In genomic region chr1:25019351-25020172, GRCh38 we compare ENCODE assay signal across 1 cellular context.
TF ChIP-seq lines count a peak whose summit lies in the region.

No MANE protein-coding gene starts in this region.

TF ChIP-seq in GM12878, 131 proteins besides CTCF, POLR2A, EP300 and RAD21 (continued from another document and continues in another):
- no peak for TF ChIP-seq CEBPZ (IDR thresholded peaks at IDR 0.05; ENCODE audit: low read depth, low read length)
- TF ChIP-seq HDGF (IDR thresholded peaks at IDR 0.05) = peak; percentile 99
- TF ChIP-seq PAX8 (IDR thresholded peaks at IDR 0.05) = peak; percentile 84; the same call in 1 of the 2 replicates
- TF ChIP-seq ZSCAN29 (IDR thresholded peaks at IDR 0.05) = 0 out of 2 replicates have a peak, but pooled peaks have one; percentile 25
- TF ChIP-seq SMAD1 (IDR thresholded peaks at IDR 0.05; ENCODE audit: low read depth, partially characterized antibody) = no peak
- TF ChIP-seq, protein P1, sequence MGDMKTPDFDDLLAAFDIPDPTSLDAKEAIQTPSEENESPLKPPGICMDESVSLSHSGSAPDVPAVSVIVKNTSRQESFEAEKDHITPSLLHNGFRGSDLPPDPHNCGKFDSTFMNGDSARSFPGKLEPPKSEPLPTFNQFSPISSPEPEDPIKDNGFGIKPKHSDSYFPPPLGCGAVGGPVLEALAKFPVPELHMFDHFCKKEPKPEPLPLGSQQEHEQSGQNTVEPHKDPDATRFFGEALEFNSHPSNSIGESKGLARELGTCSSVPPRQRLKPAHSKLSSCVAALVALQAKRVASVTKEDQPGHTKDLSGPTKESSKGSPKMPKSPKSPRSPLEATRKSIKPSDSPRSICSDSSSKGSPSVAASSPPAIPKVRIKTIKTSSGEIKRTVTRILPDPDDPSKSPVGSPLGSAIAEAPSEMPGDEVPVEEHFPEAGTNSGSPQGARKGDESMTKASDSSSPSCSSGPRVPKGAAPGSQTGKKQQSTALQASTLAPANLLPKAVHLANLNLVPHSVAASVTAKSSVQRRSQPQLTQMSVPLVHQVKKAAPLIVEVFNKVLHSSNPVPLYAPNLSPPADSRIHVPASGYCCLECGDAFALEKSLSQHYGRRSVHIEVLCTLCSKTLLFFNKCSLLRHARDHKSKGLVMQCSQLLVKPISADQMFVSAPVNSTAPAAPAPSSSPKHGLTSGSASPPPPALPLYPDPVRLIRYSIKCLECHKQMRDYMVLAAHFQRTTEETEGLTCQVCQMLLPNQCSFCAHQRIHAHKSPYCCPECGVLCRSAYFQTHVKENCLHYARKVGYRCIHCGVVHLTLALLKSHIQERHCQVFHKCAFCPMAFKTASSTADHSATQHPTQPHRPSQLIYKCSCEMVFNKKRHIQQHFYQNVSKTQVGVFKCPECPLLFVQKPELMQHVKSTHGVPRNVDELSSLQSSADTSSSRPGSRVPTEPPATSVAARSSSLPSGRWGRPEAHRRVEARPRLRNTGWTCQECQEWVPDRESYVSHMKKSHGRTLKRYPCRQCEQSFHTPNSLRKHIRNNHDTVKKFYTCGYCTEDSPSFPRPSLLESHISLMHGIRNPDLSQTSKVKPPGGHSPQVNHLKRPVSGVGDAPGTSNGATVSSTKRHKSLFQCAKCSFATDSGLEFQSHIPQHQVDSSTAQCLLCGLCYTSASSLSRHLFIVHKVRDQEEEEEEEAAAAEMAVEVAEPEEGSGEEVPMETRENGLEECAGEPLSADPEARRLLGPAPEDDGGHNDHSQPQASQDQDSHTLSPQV (IDR thresholded peaks at IDR 0.05) = no peak
- TF ChIP-seq EED (IDR thresholded peaks at IDR 0.05; ENCODE audit: low read depth) = peak; percentile 70; the same call in 1 of the 2 replicates
- no peak for TF ChIP-seq PRDM15 (CRISPR knock-in tag; IDR thresholded peaks at IDR 0.05)
- TF ChIP-seq, protein P2, sequence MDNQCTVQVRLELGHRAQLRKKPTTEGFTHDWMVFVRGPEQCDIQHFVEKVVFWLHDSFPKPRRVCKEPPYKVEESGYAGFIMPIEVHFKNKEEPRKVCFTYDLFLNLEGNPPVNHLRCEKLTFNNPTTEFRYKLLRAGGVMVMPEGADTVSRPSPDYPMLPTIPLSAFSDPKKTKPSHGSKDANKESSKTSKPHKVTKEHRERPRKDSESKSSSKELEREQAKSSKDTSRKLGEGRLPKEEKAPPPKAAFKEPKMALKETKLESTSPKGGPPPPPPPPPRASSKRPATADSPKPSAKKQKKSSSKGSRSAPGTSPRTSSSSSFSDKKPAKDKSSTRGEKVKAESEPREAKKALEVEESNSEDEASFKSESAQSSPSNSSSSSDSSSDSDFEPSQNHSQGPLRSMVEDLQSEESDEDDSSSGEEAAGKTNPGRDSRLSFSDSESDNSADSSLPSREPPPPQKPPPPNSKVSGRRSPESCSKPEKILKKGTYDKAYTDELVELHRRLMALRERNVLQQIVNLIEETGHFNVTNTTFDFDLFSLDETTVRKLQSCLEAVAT (IDR thresholded peaks at IDR 0.05) = peak; percentile 18; the same call in 1 of the 2 replicates
- no peak for TF ChIP-seq ASH2L (IDR thresholded peaks at IDR 0.05; ENCODE audit: borderline replicate concordance, low read depth)
- no peak for TF ChIP-seq GABPA (IDR thresholded peaks at IDR 0.05; ENCODE audit: low read depth)
- TF ChIP-seq NFXL1 (IDR thresholded peaks at IDR 0.05; ENCODE audit: borderline replicate concordance) = no peak
- TF ChIP-seq SUPT20H (IDR thresholded peaks at IDR 0.05; ENCODE audit: borderline replicate concordance, control insufficient read depth, low read depth, low read length) = no peak
- TF ChIP-seq, protein P3, sequence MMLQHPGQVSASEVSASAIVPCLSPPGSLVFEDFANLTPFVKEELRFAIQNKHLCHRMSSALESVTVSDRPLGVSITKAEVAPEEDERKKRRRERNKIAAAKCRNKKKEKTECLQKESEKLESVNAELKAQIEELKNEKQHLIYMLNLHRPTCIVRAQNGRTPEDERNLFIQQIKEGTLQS (IDR thresholded peaks at IDR 0.05; ENCODE audit: borderline replicate concordance, extremely low read depth, low read depth, low read length) = no peak
- TF ChIP-seq, protein P4, sequence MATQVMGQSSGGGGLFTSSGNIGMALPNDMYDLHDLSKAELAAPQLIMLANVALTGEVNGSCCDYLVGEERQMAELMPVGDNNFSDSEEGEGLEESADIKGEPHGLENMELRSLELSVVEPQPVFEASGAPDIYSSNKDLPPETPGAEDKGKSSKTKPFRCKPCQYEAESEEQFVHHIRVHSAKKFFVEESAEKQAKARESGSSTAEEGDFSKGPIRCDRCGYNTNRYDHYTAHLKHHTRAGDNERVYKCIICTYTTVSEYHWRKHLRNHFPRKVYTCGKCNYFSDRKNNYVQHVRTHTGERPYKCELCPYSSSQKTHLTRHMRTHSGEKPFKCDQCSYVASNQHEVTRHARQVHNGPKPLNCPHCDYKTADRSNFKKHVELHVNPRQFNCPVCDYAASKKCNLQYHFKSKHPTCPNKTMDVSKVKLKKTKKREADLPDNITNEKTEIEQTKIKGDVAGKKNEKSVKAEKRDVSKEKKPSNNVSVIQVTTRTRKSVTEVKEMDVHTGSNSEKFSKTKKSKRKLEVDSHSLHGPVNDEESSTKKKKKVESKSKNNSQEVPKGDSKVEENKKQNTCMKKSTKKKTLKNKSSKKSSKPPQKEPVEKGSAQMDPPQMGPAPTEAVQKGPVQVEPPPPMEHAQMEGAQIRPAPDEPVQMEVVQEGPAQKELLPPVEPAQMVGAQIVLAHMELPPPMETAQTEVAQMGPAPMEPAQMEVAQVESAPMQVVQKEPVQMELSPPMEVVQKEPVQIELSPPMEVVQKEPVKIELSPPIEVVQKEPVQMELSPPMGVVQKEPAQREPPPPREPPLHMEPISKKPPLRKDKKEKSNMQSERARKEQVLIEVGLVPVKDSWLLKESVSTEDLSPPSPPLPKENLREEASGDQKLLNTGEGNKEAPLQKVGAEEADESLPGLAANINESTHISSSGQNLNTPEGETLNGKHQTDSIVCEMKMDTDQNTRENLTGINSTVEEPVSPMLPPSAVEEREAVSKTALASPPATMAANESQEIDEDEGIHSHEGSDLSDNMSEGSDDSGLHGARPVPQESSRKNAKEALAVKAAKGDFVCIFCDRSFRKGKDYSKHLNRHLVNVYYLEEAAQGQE (IDR thresholded peaks at IDR 0.05; ENCODE audit: low read depth, low read length) = no peak
- no peak for TF ChIP-seq ETV6 (conservative IDR thresholded peaks at IDR 0.05 in 1 of 2, IDR thresholded peaks at IDR 0.05 in 1 of 2; ENCODE audit: borderline replicate concordance in 1 of 2, low read depth in 1 of 2)
- TF ChIP-seq SUZ12 (IDR thresholded peaks at IDR 0.05; ENCODE audit: unreplicated experiment) = no peak
- no peak for TF ChIP-seq ZNF274 (IDR thresholded peaks at IDR 0.05; ENCODE audit: insufficient read depth, insufficient read length)
- TF ChIP-seq RFX5 (IDR thresholded peaks at IDR 0.05; ENCODE audit: low read depth, low read length) = no peak
- TF ChIP-seq, protein P5, sequence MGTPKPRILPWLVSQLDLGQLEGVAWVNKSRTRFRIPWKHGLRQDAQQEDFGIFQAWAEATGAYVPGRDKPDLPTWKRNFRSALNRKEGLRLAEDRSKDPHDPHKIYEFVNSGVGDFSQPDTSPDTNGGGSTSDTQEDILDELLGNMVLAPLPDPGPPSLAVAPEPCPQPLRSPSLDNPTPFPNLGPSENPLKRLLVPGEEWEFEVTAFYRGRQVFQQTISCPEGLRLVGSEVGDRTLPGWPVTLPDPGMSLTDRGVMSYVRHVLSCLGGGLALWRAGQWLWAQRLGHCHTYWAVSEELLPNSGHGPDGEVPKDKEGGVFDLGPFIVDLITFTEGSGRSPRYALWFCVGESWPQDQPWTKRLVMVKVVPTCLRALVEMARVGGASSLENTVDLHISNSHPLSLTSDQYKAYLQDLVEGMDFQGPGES (IDR thresholded peaks at IDR 0.05) = 0 out of 2 replicates have a peak, but pooled peaks have one; percentile 12
- peak; percentile 50 for TF ChIP-seq SP1 (IDR thresholded peaks at IDR 0.05; ENCODE audit: low read depth, low read length)
- TF ChIP-seq ZBTB40 (IDR thresholded peaks at IDR 0.05; ENCODE audit: borderline replicate concordance) = no peak
- no peak for TF ChIP-seq GATAD2B (conservative IDR thresholded peaks at IDR 0.05; ENCODE audit: low read depth)
- no peak for TF ChIP-seq CEBPB (IDR thresholded peaks at IDR 0.05; ENCODE audit: borderline replicate concordance in 1 of 2, low read depth in 2 of 2, low read length in 2 of 2)
- TF ChIP-seq SREBF1 (IDR thresholded peaks at IDR 0.05; ENCODE audit: low read length) = no peak
- TF ChIP-seq YBX1 (IDR thresholded peaks at IDR 0.05) = no peak
- TF ChIP-seq NR2C1 (IDR thresholded peaks at IDR 0.05) = no peak
- peak; percentile 50; the same call in 1 of the 2 replicates for TF ChIP-seq TAF1 (IDR thresholded peaks at IDR 0.05; ENCODE audit: borderline replicate concordance, low read depth, low read length)
- no peak for TF ChIP-seq RB1 (IDR thresholded peaks at IDR 0.05; ENCODE audit: borderline replicate concordance)
